In the genomic region with DNA sequence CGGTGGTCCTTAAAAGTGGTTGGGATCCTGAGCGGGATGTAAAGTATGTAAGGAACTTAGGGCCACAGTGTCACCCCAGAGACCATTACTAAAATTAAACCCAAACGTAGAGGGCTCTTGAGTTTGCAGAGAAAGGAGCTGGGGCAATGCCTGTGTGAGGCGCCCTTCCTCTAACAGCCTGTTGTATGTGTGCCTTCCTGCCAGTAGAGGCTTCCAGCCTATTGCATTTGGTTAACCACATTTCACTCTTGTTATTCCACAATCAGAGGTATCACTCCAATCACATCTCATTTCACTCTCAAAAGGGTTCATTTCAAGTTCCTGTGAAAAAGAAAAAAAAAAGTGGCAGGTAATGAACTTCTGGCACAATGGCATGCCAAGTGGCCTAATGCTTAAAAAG, we compare ENCODE assay signal across 12 cellular contexts. TPM values are rescaled to one million over a fixed set of nuclear protein-coding genes. Genes with fewer than 3 reads are reported as not detected.
A peak's percentile ranks its signal among the peaks of the same experiment; 100 is the strongest.
DNase-seq lines count a peak whose midpoint lies in the region; ATAC-seq and TF ChIP-seq lines count a peak whose summit lies in the region.
"Had no signal": no experiment of that assay in that cellular context is flagged by ENCODE, and none has a peak within 500 bp of the region (broad histone marks: within the 10 kb centered on the region; RNA-seq: fewer than 3 reads in every experiment).

No MANE protein-coding gene starts in this region.

- H3K36me3 Mint-ChIP-seq in activated CD8-positive, alpha-beta T cell treated with anti-CD3 and anti-CD28 coated beads for 36 hours (ENCODE audit: low read depth), result no peaks in the 10 kb centered on the region
- H3K36me3 Mint-ChIP-seq in activated CD8-positive, alpha-beta T cell treated with anti-CD3 and anti-CD28 coated beads, Interleukin-2, amount 10 ng/mL, durations not matched to agents 7 days and 5 days (ENCODE audit: low read depth), result peaks cover 17% of the 10 kb centered on the region
- H3K36me3 Mint-ChIP-seq: brain had no signal

- no peaks in the 10 kb centered on the region for H3K4me1 ChIP-seq in lower lobe of right lung

- peak; percentile 2 for DNase-seq in activated CD8-positive, alpha-beta T cell treated with anti-CD3 and anti-CD28 coated beads for 36 hours
- DNase-seq in activated CD8-positive, alpha-beta T cell treated with anti-CD3 and anti-CD28 coated beads, Interleukin-2, amount 10 ng/mL, durations not matched to agents 7 days and 5 days, result no peak
- DNase-seq in cardiac fibroblast (ENCODE audit: low read depth in 2 of 2) (peak; percentile 28 to 45), renal cortical epithelial cell (ENCODE audit: low read depth) (peak; percentile 54), lower lobe of right lung (no peak), retina (no peak), NCI-H82 (lab: John Stamatoyannopoulos, UW) (no peak)
- DNase-seq: activated CD4-positive, alpha-beta T cell treated with anti-CD3 and anti-CD28 coated beads, Interleukin-2, amount 10 ng/mL, durations not matched to agents 7 days and 5 days; AML-193; NCI-H1048 had no signal

- intact Hi-C loops in activated CD8-positive, alpha-beta T cell treated with anti-CD3 and anti-CD28 coated beads for 36 hours (cut with micrococcal nuclease), result no loop called here
- intact Hi-C loops in lower lobe of right lung (cut with DNase I), result no loop called here

- ATAC-seq in activated CD8-positive, alpha-beta T cell treated with anti-CD3 and anti-CD28 coated beads for 36 hours, result peak; percentile 42
- ATAC-seq in activated CD8-positive, alpha-beta T cell treated with anti-CD3 and anti-CD28 coated beads, Interleukin-2, amount 10 ng/mL, durations not matched to agents 7 days and 5 days, result no peak
- ATAC-seq in HG02763 (IDR thresholded peaks at IDR 0.05; ENCODE audit: unreplicated experiment), result peak; percentile 57
- ATAC-seq in lower lobe of right lung, result no peak

- H3K27me3 ChIP-seq in lower lobe of right lung (ENCODE audit: low read depth), result no peaks in the 10 kb centered on the region

- peaks cover 9% of the 10 kb centered on the region for H3K4me1 Mint-ChIP-seq in activated CD8-positive, alpha-beta T cell treated with anti-CD3 and anti-CD28 coated beads for 36 hours (ENCODE audit: low read depth)
- H3K4me1 Mint-ChIP-seq in activated CD8-positive, alpha-beta T cell treated with anti-CD3 and anti-CD28 coated beads, Interleukin-2, amount 10 ng/mL, durations not matched to agents 7 days and 5 days (ENCODE audit: low read depth), result peaks cover 13% of the 10 kb centered on the region
- H3K4me1 Mint-ChIP-seq: brain had no signal

- POLR2A ChIA-PET in activated CD8-positive, alpha-beta T cell treated with anti-CD3 and anti-CD28 coated beads for 36 hours (lab: Charles Lee), result interaction anchor here (1.3 kb wide), 1 partner anchor 27 kb away, joined by 3 read pairs; no protein-coding TSS in a partner anchor
- POLR2A ChIA-PET in activated CD8-positive, alpha-beta T cell treated with anti-CD3 and anti-CD28 coated beads, Interleukin-2, amount 10 ng/mL, durations not matched to agents 7 days and 5 days (lab: Charles Lee), result no interaction called here

- no peaks in the 10 kb centered on the region for H3K27me3 Mint-ChIP-seq in activated CD8-positive, alpha-beta T cell treated with anti-CD3 and anti-CD28 coated beads for 36 hours
- no peaks in the 10 kb centered on the region for H3K27me3 Mint-ChIP-seq in activated CD8-positive, alpha-beta T cell treated with anti-CD3 and anti-CD28 coated beads, Interleukin-2, amount 10 ng/mL, durations not matched to agents 7 days and 5 days (ENCODE audit: low read depth)
- H3K27me3 Mint-ChIP-seq: activated CD4-positive, alpha-beta T cell treated with anti-CD3 and anti-CD28 coated beads, Interleukin-2, amount 10 ng/mL, durations not matched to agents 7 days and 5 days; brain had no signal

- no peak for TF ChIP-seq CTCF in activated CD8-positive, alpha-beta T cell treated with anti-CD3 and anti-CD28 coated beads for 36 hours (IDR thresholded peaks at IDR 0.05)
- peak; percentile 39 for TF ChIP-seq CTCF in cardiac fibroblast (IDR thresholded peaks at IDR 0.05; ENCODE audit: low read depth, low read length)
- no peak for TF ChIP-seq CTCF in lower lobe of right lung (IDR thresholded peaks at IDR 0.05)

- no peak overlapping the region for H3K4me3 Mint-ChIP-seq in activated CD8-positive, alpha-beta T cell treated with anti-CD3 and anti-CD28 coated beads for 36 hours
- no peak overlapping the region for H3K4me3 Mint-ChIP-seq in activated CD8-positive, alpha-beta T cell treated with anti-CD3 and anti-CD28 coated beads, Interleukin-2, amount 10 ng/mL, durations not matched to agents 7 days and 5 days
- H3K4me3 Mint-ChIP-seq: activated CD4-positive, alpha-beta T cell treated with anti-CD3 and anti-CD28 coated beads, Interleukin-2, amount 10 ng/mL, durations not matched to agents 7 days and 5 days had no signal

- H3K9me3 ChIP-seq in lower lobe of right lung, result no peaks in the 10 kb centered on the region

- no peak overlapping the region for H3K27ac Mint-ChIP-seq in activated CD8-positive, alpha-beta T cell treated with anti-CD3 and anti-CD28 coated beads for 36 hours
- H3K27ac Mint-ChIP-seq in activated CD8-positive, alpha-beta T cell treated with anti-CD3 and anti-CD28 coated beads, Interleukin-2, amount 10 ng/mL, durations not matched to agents 7 days and 5 days, result no peak overlapping the region
- H3K27ac Mint-ChIP-seq: activated CD4-positive, alpha-beta T cell treated with anti-CD3 and anti-CD28 coated beads, Interleukin-2, amount 10 ng/mL, durations not matched to agents 7 days and 5 days; brain had no signal

- no peak overlapping the region for H3K4me3 ChIP-seq in cardiac fibroblast (replicated peaks in 1 of 2; ENCODE audit: low read depth in 2 of 2, low read length in 2 of 2)
- H3K4me3 ChIP-seq in lower lobe of right lung, result no peak overlapping the region

- H3K27ac ChIP-seq in lower lobe of right lung, result no peak overlapping the region

- H3K9me3 Mint-ChIP-seq in activated CD8-positive, alpha-beta T cell treated with anti-CD3 and anti-CD28 coated beads for 36 hours, result no peaks in the 10 kb centered on the region
- no peaks in the 10 kb centered on the region for H3K9me3 Mint-ChIP-seq in activated CD8-positive, alpha-beta T cell treated with anti-CD3 and anti-CD28 coated beads, Interleukin-2, amount 10 ng/mL, durations not matched to agents 7 days and 5 days (ENCODE audit: insufficient read depth)
- H3K9me3 Mint-ChIP-seq: activated CD4-positive, alpha-beta T cell treated with anti-CD3 and anti-CD28 coated beads, Interleukin-2, amount 10 ng/mL, durations not matched to agents 7 days and 5 days; brain had no signal

- no peaks in the 10 kb centered on the region for H3K36me3 ChIP-seq in lower lobe of right lung

- CTCF ChIA-PET in activated CD8-positive, alpha-beta T cell treated with anti-CD3 and anti-CD28 coated beads for 36 hours (lab: Charles Lee), result no interaction called here
- CTCF ChIA-PET in activated CD8-positive, alpha-beta T cell treated with anti-CD3 and anti-CD28 coated beads, Interleukin-2, amount 10 ng/mL, durations not matched to agents 7 days and 5 days (lab: Charles Lee), result no interaction called here

RNA-seq across cellular contexts. Expression of a gene that starts 29.4 kb away (rescaled TPM):
- 10 to 100 TPM; 23.0 to 25.4 TPM for total RNA-seq in activated CD8-positive, alpha-beta T cell treated with anti-CD3 and anti-CD28 coated beads for 36 hours
- 10 to 100 TPM; 25.9 to 26.8 TPM for total RNA-seq in activated CD8-positive, alpha-beta T cell treated with anti-CD3 and anti-CD28 coated beads, Interleukin-2, amount 10 ng/mL, durations not matched to agents 7 days and 5 days
- total RNA-seq in renal cortical epithelial cell (19.1 and 20.8 TPM in 2 replicates), lower lobe of right lung (3.2 TPM)

Comparison
In these comparisons a context has a peak if more than half of its experiments do, and no peak if none do; other contexts are left out.
1. ATAC-seq: peak in activated CD8-positive, alpha-beta T cell treated with anti-CD3 and anti-CD28 coated beads for 36 hours (single experiment) and HG02763 (single experiment); none in activated CD8-positive, alpha-beta T cell treated with anti-CD3 and anti-CD28 coated beads, Interleukin-2, amount 10 ng/mL, durations not matched to agents 7 days and 5 days (single experiment) and lower lobe of right lung (0 of 2).
2. DNase-seq: peak in activated CD8-positive, alpha-beta T cell treated with anti-CD3 and anti-CD28 coated beads for 36 hours (single experiment), cardiac fibroblast (2 of 2) and renal cortical epithelial cell (single experiment); none in activated CD8-positive, alpha-beta T cell treated with anti-CD3 and anti-CD28 coated beads, Interleukin-2, amount 10 ng/mL, durations not matched to agents 7 days and 5 days (single experiment), lower lobe of right lung (single experiment), retina (single experiment) and NCI-H82 (single experiment).